16 cellular contexts compared by ENCODE assay signal in the genomic region with DNA sequence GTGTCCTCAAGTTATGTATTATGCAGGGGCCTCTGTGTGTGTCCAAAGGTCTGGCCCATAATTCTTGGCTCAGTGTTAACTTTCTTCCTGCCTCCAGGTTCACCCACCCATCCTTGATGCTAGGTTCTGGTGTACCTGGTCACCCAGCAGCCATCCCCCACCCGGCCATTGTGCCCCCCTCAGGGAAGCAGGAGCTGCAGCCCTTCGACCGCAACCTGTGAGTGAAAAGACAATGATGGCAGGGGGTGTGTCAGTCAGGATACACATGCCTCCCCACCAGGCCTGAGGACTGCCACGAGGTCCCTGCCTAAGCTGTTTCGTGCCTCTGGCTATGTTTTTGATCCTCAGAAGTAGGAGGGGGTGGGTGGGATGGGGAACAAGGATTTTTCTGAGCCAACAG. TPM values are rescaled to one million over a fixed set of nuclear protein-coding genes. Genes with fewer than 3 reads are reported as not detected.
A peak's percentile ranks its signal among the peaks of the same experiment; 100 is the strongest.
DNase-seq lines count a peak whose midpoint lies in the region; ATAC-seq and TF ChIP-seq lines count a peak whose summit lies in the region.
"Had no signal": no experiment of that assay in that cellular context is flagged by ENCODE, and none has a peak within 500 bp of the region (broad histone marks: within the 10 kb centered on the region; RNA-seq: fewer than 3 reads in every experiment).

No MANE protein-coding gene starts in this region.

- peaks cover 4% of the 10 kb centered on the region for H4K20me1 ChIP-seq in H9 (ENCODE audit: control insufficient read depth, insufficient read depth, insufficient read length)

- H3K79me2 ChIP-seq in H9 (ENCODE audit: insufficient read depth, low read length), result no peaks in the 10 kb centered on the region

- H3K4me1 Mint-ChIP-seq in CD4-positive, alpha-beta memory T cell, result peaks cover 14 to 81% (median 56%) of the 10 kb centered on the region in 4 donors
- H3K4me1 Mint-ChIP-seq in H9, result peaks cover 10 to 20% of the 10 kb centered on the region in 2 experiments; a peak in 3 of 4 replicates
- H3K4me1 Mint-ChIP-seq in chondrocyte (ENCODE audit: low read depth), result peaks cover 5% of the 10 kb centered on the region
- peaks cover 28 to 73% (median 57%) of the 10 kb centered on the region in 7 donors for H3K4me1 Mint-ChIP-seq in naive thymus-derived CD4-positive, alpha-beta T cell

- H2BK120ac ChIP-seq in H9 (ENCODE audit: low read depth, low read length, poor library complexity, severe bottlenecking), result no peak overlapping the region

- POLR2A ChIA-PET in CD4-positive, alpha-beta memory T cell (lab: Charles Lee; ENCODE audit: partially characterized antibody), result interaction anchor here (2.4 to 23.7 kb wide), 3 partner anchors 69 to 137 kb away, joined by 6 to 313 read pairs (median 41); a partner anchor contains a TSS
- POLR2A ChIA-PET in naive thymus-derived CD4-positive, alpha-beta T cell (lab: Charles Lee), result interaction anchor here (48.2 kb wide), 1 partner anchor 96 kb away, joined by 1333 read pairs; no protein-coding TSS in a partner anchor

- no peak overlapping the region for H2AK5ac ChIP-seq in H9 (ENCODE audit: insufficient read length, low read length)

- H3K4me3 Mint-ChIP-seq in CD4-positive, alpha-beta memory T cell, result peak overlapping the region in 1 of 8 donors; percentile 59
- no peak overlapping the region for H3K4me3 Mint-ChIP-seq in H9
- no peak overlapping the region for H3K4me3 Mint-ChIP-seq in chondrocyte (ENCODE audit: unreplicated experiment)
- peak overlapping the region in 2 of 10 donors; percentile 49 to 58 for H3K4me3 Mint-ChIP-seq in naive thymus-derived CD4-positive, alpha-beta T cell
- H3K4me3 Mint-ChIP-seq: activated T-cell treated with anti-CD3 and anti-CD28 coated beads, Interleukin-2, amount 50 U/mL, for 4 hours had no signal

- H3K23me2 ChIP-seq in H9 (ENCODE audit: insufficient read length, low read depth, low read length, poor library complexity, severe bottlenecking), result no peaks in the 10 kb centered on the region

- H3K18ac ChIP-seq in H9 (ENCODE audit: insufficient read length, low read depth, low read length), result no peak overlapping the region

- H3K36me3 ChIP-seq in CD4-positive, alpha-beta memory T cell (ENCODE audit: insufficient read depth, low read length), result peaks cover 96% of the 10 kb centered on the region
- peaks cover 57 to 97% (median 79%) of the 10 kb centered on the region in 3 experiments for H3K36me3 ChIP-seq in naive thymus-derived CD4-positive, alpha-beta T cell (ENCODE audit: control insufficient read depth in 2 of 3, insufficient read depth in 3 of 3, low read length in 3 of 3)

- no peak overlapping the region for H3K4me2 ChIP-seq in H9 (ENCODE audit: insufficient read depth, insufficient read length, low read length)

- H2BK12ac ChIP-seq in H9 (ENCODE audit: insufficient read length, low read depth, low read length), result no peak overlapping the region

- no peak overlapping the region for H3K23ac ChIP-seq in H9 (ENCODE audit: insufficient read length, low read depth, low read length)

- CTCF ChIA-PET in CD4-positive, alpha-beta memory T cell (lab: Charles Lee; ENCODE audit: partially characterized antibody), result interaction anchor here (0.6 to 25.4 kb wide), 6 partner anchors 9 to 116 kb away, joined by 3 to 603 read pairs (median 6); no protein-coding TSS in a partner anchor
- CTCF ChIA-PET in naive thymus-derived CD4-positive, alpha-beta T cell (lab: Charles Lee), result interaction anchor here (0.7 to 28.5 kb wide), 5 partner anchors 11 to 115 kb away, joined by 3 to 394 read pairs (median 39); a partner anchor contains a TSS

- peak overlapping the region; percentile 64 to 98 (median 86) for H3K27ac Mint-ChIP-seq in CD4-positive, alpha-beta memory T cell
- no peak overlapping the region for H3K27ac Mint-ChIP-seq in H9
- no peak overlapping the region for H3K27ac Mint-ChIP-seq in chondrocyte (ENCODE audit: unreplicated experiment)
- peak overlapping the region in 8 of 9 donors; percentile 67 to 99 (median 94) for H3K27ac Mint-ChIP-seq in naive thymus-derived CD4-positive, alpha-beta T cell

- peaks cover 45% of the 10 kb centered on the region for H3K4me1 ChIP-seq in CD4-positive, alpha-beta memory T cell (ENCODE audit: insufficient read depth, low read length)
- no peaks in the 10 kb centered on the region for H3K4me1 ChIP-seq in H9 (ENCODE audit: insufficient read depth, low read length)
- peaks cover 24 to 47% of the 10 kb centered on the region in 2 donors for H3K4me1 ChIP-seq in naive thymus-derived CD4-positive, alpha-beta T cell (ENCODE audit: control insufficient read depth in 2 of 2, insufficient read depth in 2 of 2, low read length in 2 of 2)

- no peaks in the 10 kb centered on the region for H3K9me3 ChIP-seq in CD4-positive, alpha-beta memory T cell (ENCODE audit: control insufficient read depth in 1 of 2, low read length in 2 of 2)
- H3K9me3 ChIP-seq in H9 (ENCODE audit: control insufficient read depth, low read depth, low read length), result no peaks in the 10 kb centered on the region
- H3K9me3 ChIP-seq in naive thymus-derived CD4-positive, alpha-beta T cell (ENCODE audit: control insufficient read depth in 2 of 3, low read length in 3 of 3), result no peaks in the 10 kb centered on the region
- H3K9me3 ChIP-seq: BLaER1 had no signal

- no peak for TF ChIP-seq CTCF in H9 (conservative IDR thresholded peaks at IDR 0.05)
- no peak for TF ChIP-seq CTCF in chondrocyte (IDR thresholded peaks at IDR 0.05)
- no peak for TF ChIP-seq CTCF in omental fat pad (IDR thresholded peaks at IDR 0.05)

- no CpG with 5 or more reads among the region's 5 CpGs for WGBS in H9 (ENCODE audit: extremely low coverage, insufficient read length, low lambda C conversion rate)

- H3K4ac ChIP-seq in H9 (ENCODE audit: low read depth, low read length), result no peak overlapping the region

- no peak overlapping the region for H3K4me3 ChIP-seq in CD4-positive, alpha-beta memory T cell (ENCODE audit: low read length in 2 of 2)
- H3K4me3 ChIP-seq in naive thymus-derived CD4-positive, alpha-beta T cell (ENCODE audit: low read length), result no peak overlapping the region
- H3K4me3 ChIP-seq: BLaER1, K562 had no signal

- H2AFZ ChIP-seq in H9 (ENCODE audit: low read length), result no peak overlapping the region

- no peak overlapping the region for H4K5ac ChIP-seq in H9 (ENCODE audit: insufficient read length, low read depth, low read length)

- H3K79me1 ChIP-seq in H9 (ENCODE audit: insufficient read depth, low read depth, low read length, poor library complexity, severe bottlenecking), result peaks cover 6% of the 10 kb centered on the region

- intact Hi-C loops in CD4-positive, alpha-beta memory T cell (cut with micrococcal nuclease), result no loop called here
- intact Hi-C loops in naive thymus-derived CD4-positive, alpha-beta T cell (cut with micrococcal nuclease), result no loop called here

- H4K91ac ChIP-seq in H9 (ENCODE audit: insufficient read length, low read depth, low read length), result no peak overlapping the region

- H3K36me3 Mint-ChIP-seq in CD4-positive, alpha-beta memory T cell, result peaks cover 62 to 99% of the 10 kb centered on the region in 2 donors
- peaks cover 9 to 45% (median 33%) of the 10 kb centered on the region in 3 experiments; a peak in 6 of 7 replicates for H3K36me3 Mint-ChIP-seq in H9 (ENCODE audit: insufficient read depth in 1 of 3, low read depth in 3 of 3)
- H3K36me3 Mint-ChIP-seq in chondrocyte (ENCODE audit: low read depth), result no peaks in the 10 kb centered on the region
- H3K36me3 Mint-ChIP-seq in naive thymus-derived CD4-positive, alpha-beta T cell, result peaks cover 10 to 61% (median 36%) of the 10 kb centered on the region in 5 donors

- H2BK5ac ChIP-seq in H9 (ENCODE audit: insufficient read length, low read length), result no peak overlapping the region

- H3K27ac ChIP-seq in CD4-positive, alpha-beta memory T cell (ENCODE audit: low read depth, low read length), result no peak overlapping the region
- H3K27ac ChIP-seq in H9 (ENCODE audit: insufficient read length, low read depth, low read length), result no peak overlapping the region
- peak overlapping the region; percentile 97 for H3K27ac ChIP-seq in naive thymus-derived CD4-positive, alpha-beta T cell (ENCODE audit: low read depth, low read length)
- H3K27ac ChIP-seq: BLaER1 had no signal

- no peak for DNase-seq in CD4-positive, alpha-beta memory T cell
- DNase-seq in H9 (peak; percentile 6), chondrocyte (ENCODE audit: low spot score) (peak; percentile 60), OCI-M1 (lab: John Stamatoyannopoulos, UW) (no peak), omental fat pad (ENCODE audit: low spot score) (no peak)
- peak in 2 of 9 donors; percentile 5 to 8 for DNase-seq in naive thymus-derived CD4-positive, alpha-beta T cell
- DNase-seq: activated CD4-positive, CD25-positive, alpha-beta regulatory T cell; activated T-cell treated with anti-CD3 and anti-CD28 coated beads, Interleukin-2, amount 50 U/mL, for 4 hours; kidney glomerular epithelial cell; NCI-H1092; NCI-H2107; retina; SW 1271 had no signal

- no peak overlapping the region for H4K8ac ChIP-seq in H9 (replicated peaks; ENCODE audit: insufficient read length, low read depth, low read length)

- H3T11ph ChIP-seq in H9 (ENCODE audit: low read length), result no peak overlapping the region

- H3K56ac ChIP-seq in H9 (ENCODE audit: insufficient read length, low read depth, low read length), result no peak overlapping the region

- ATAC-seq in naive thymus-derived CD4-positive, alpha-beta T cell, result no peak
- ATAC-seq in esophagus mucosa (no peak), omental fat pad (ENCODE audit: low FRiP score) (no peak)
- ATAC-seq: activated T-cell treated with anti-CD3 and anti-CD28 coated beads, Interleukin-2, amount 50 U/mL, for 4 hours; K562 had no signal

- H3K27me3 ChIP-seq in CD4-positive, alpha-beta memory T cell (ENCODE audit: insufficient read depth, low read length), result no peaks in the 10 kb centered on the region
- H3K27me3 ChIP-seq in H9 (ENCODE audit: insufficient read depth, low read length), result no peaks in the 10 kb centered on the region
- H3K27me3 ChIP-seq in naive thymus-derived CD4-positive, alpha-beta T cell (ENCODE audit: control insufficient read depth in 2 of 2, insufficient read depth in 2 of 2, low read length in 2 of 2), result no peaks in the 10 kb centered on the region
- H3K27me3 ChIP-seq: BLaER1 had no signal

- no peak overlapping the region for H3K9ac ChIP-seq in H9 (ENCODE audit: extremely low read depth, insufficient read length, low read length)
- H3K9ac ChIP-seq: BLaER1 had no signal

- no peak overlapping the region for H2BK15ac ChIP-seq in H9 (ENCODE audit: low read depth, low read length)

- H3K14ac ChIP-seq in H9 (ENCODE audit: insufficient read depth, low read length), result no peak overlapping the region

- peaks cover 0 to 4% (median 0%) of the 10 kb centered on the region in 8 donors for H3K9me3 Mint-ChIP-seq in CD4-positive, alpha-beta memory T cell
- no peaks in the 10 kb centered on the region for H3K9me3 Mint-ChIP-seq in H9
- no peaks in the 10 kb centered on the region for H3K9me3 Mint-ChIP-seq in chondrocyte (ENCODE audit: low read depth)
- H3K9me3 Mint-ChIP-seq in naive thymus-derived CD4-positive, alpha-beta T cell, result peaks cover 0 to 2% (median 0%) of the 10 kb centered on the region in 11 donors
- H3K9me3 Mint-ChIP-seq: activated T-cell treated with anti-CD3 and anti-CD28 coated beads, Interleukin-2, amount 50 U/mL, for 4 hours had no signal

- H2BK20ac ChIP-seq in H9 (ENCODE audit: low read depth, low read length, poor library complexity, severe bottlenecking), result no peak overlapping the region

- no peaks in the 10 kb centered on the region for H3K27me3 Mint-ChIP-seq in CD4-positive, alpha-beta memory T cell
- H3K27me3 Mint-ChIP-seq in H9 (ENCODE audit: low read depth) (no peaks in the 10 kb centered on the region), chondrocyte (ENCODE audit: low read depth) (no peaks in the 10 kb centered on the region)
- no peaks in the 10 kb centered on the region for H3K27me3 Mint-ChIP-seq in naive thymus-derived CD4-positive, alpha-beta T cell

RNA-seq across cellular contexts. Expression of a gene that starts 27.6 kb away (rescaled TPM):
- total RNA-seq in CD4-positive, alpha-beta memory T cell, result 100 to 1,000 TPM; 770 to 841 TPM
- 100 to 1,000 TPM; 102 to 474 TPM for polyA plus RNA-seq in CD4-positive, alpha-beta memory T cell
- total RNA-seq in H9 (2021) (17.2 and 18.2 TPM in 2 replicates), chondrocyte (0.53 to 1.2 TPM (median 0.55 TPM) in 3 replicates), esophagus mucosa (4.6 TPM), omental fat pad (1 to 10 TPM; 1.6 to 4.3 (median 2.7) TPM)
- total RNA-seq in naive thymus-derived CD4-positive, alpha-beta T cell, result 1,000 to 10,000 TPM in 2 of 5 experiments, 100 to 1,000 TPM in 3; 203 to 1,066 (median 643) TPM
- polyA plus RNA-seq in naive thymus-derived CD4-positive, alpha-beta T cell, result 100 to 1,000 TPM; 356 to 560 TPM

RNA-seq across cellular contexts. Expression of a gene that starts 34.7 kb away (rescaled TPM):
- 100 to 1,000 TPM; 234 to 246 TPM for total RNA-seq in CD4-positive, alpha-beta memory T cell
- polyA plus RNA-seq in CD4-positive, alpha-beta memory T cell, result 1,000 to 10,000 TPM; 1,076 to 1,639 TPM
- total RNA-seq in H9 (2021), result 348 and 350 TPM in 2 replicates
- total RNA-seq in chondrocyte, result 248 to 338 TPM (median 256 TPM) in 3 replicates
- 100 to 1,000 TPM; 224 to 287 (median 268) TPM for total RNA-seq in naive thymus-derived CD4-positive, alpha-beta T cell
- polyA plus RNA-seq in naive thymus-derived CD4-positive, alpha-beta T cell, result 1,000 to 10,000 TPM; 1,257 to 1,361 TPM
- total RNA-seq in esophagus mucosa, result 206 TPM
- total RNA-seq in omental fat pad, result 100 to 1,000 TPM; 121 to 219 (median 211) TPM

Comparison
In these comparisons a context has a peak if more than half of its experiments do, and no peak if none do; other contexts are left out.
1. DNase-seq: peak in H9 (single experiment) and chondrocyte (single experiment); none in CD4-positive, alpha-beta memory T cell (0 of 5), OCI-M1 (single experiment) and omental fat pad (single experiment).
2. H3K27ac Mint-ChIP-seq: peak in CD4-positive, alpha-beta memory T cell (7 of 7) and naive thymus-derived CD4-positive, alpha-beta T cell (8 of 9); none in H9 (0 of 3) and chondrocyte (single experiment).
3. RNA of a gene that starts 27.6 kb away (total RNA-seq): 770 to 841 TPM in CD4-positive, alpha-beta memory T cell and 203 to 1,066 TPM in naive thymus-derived CD4-positive, alpha-beta T cell; 17.2 to 18.2 TPM in H9, 4.6 TPM in esophagus mucosa (single experiment), 1.6 to 4.3 TPM in omental fat pad and 0.53 to 1.2 TPM in chondrocyte; every median in the first group is over 10 times any median in the second.